ENCODE assay signal across 4 cellular contexts in genomic region chr1:4108741-4109625, GRCh38.
TF ChIP-seq lines count a peak whose summit lies in the region.

No MANE protein-coding gene starts in this region.

TF ChIP-seq in SK-N-SH, 30 proteins besides CTCF, POLR2A, EP300 and RAD21 (continues in another document):
- TF ChIP-seq POLR2AphosphoS5 (IDR thresholded peaks at IDR 0.05; ENCODE audit: low read depth, low read length) (no peak), REST (IDR thresholded peaks at IDR 0.05; ENCODE audit: low read depth, low read length) (no peak), FOXM1 (IDR thresholded peaks at IDR 0.05; ENCODE audit: low read depth) (no peak), FOXJ3 (CRISPR knock-in tag; IDR thresholded peaks at IDR 0.05) (no peak), GATA2 (CRISPR knock-in tag; IDR thresholded peaks at IDR 0.05) (no peak), IRF3 (IDR thresholded peaks at IDR 0.05; ENCODE audit: low read depth, low read length) (no peak), SMC3 (IDR thresholded peaks at IDR 0.05; ENCODE audit: low read depth, low read length) (no peak), MEF2A (IDR thresholded peaks at IDR 0.05; ENCODE audit: borderline replicate concordance, low read depth) (no peak), NFIC (IDR thresholded peaks at IDR 0.05; ENCODE audit: borderline replicate concordance) (no peak)

TF ChIP-seq in SK-N-SH treated with all-trans-retinoic acid at 6 μM for 48 hours, 23 proteins besides CTCF, POLR2A, EP300 and RAD21:
- no peak for TF ChIP-seq OSR1 (CRISPR knock-in tag; IDR thresholded peaks at IDR 0.05)
- TF ChIP-seq CSDC2 (CRISPR knock-in tag; IDR thresholded peaks at IDR 0.05): no peak
- TF ChIP-seq ZFP30 (CRISPR knock-in tag; IDR thresholded peaks at IDR 0.05): no peak
- no peak for TF ChIP-seq BACH2 (CRISPR knock-in tag; IDR thresholded peaks at IDR 0.05; ENCODE audit: borderline replicate concordance)
- TF ChIP-seq TCF4 (CRISPR knock-in tag; IDR thresholded peaks at IDR 0.05; ENCODE audit: borderline replicate concordance): no peak
- no peak for TF ChIP-seq CSRNP3 (CRISPR knock-in tag; IDR thresholded peaks at IDR 0.05)
- no peak for TF ChIP-seq ISL1 (CRISPR knock-in tag; IDR thresholded peaks at IDR 0.05)
- TF ChIP-seq ZNF70 (CRISPR knock-in tag; IDR thresholded peaks at IDR 0.05): no peak
- TF ChIP-seq SNAI2 (CRISPR knock-in tag; IDR thresholded peaks at IDR 0.05): no peak
- TF ChIP-seq CREB5 (CRISPR knock-in tag; IDR thresholded peaks at IDR 0.05; ENCODE audit: low read depth): no peak
- no peak for TF ChIP-seq ZNF565 (CRISPR knock-in tag; conservative IDR thresholded peaks at IDR 0.05; ENCODE audit: low read depth)
- no peak for TF ChIP-seq RARB (CRISPR knock-in tag; IDR thresholded peaks at IDR 0.05)
- no peak for TF ChIP-seq TOX (CRISPR knock-in tag; IDR thresholded peaks at IDR 0.05; ENCODE audit: borderline replicate concordance)
- no peak for TF ChIP-seq ZC3H10 (CRISPR knock-in tag; IDR thresholded peaks at IDR 0.05)
- no peak for TF ChIP-seq TSHZ2 (CRISPR knock-in tag; IDR thresholded peaks at IDR 0.05)

TF ChIP-seq in HCT116, 20 proteins besides CTCF, POLR2A, EP300 and RAD21:
- no peak for TF ChIP-seq REST (IDR thresholded peaks at IDR 0.05; ENCODE audit: low read depth)
- TF ChIP-seq FOSL1 (IDR thresholded peaks at IDR 0.05; ENCODE audit: low read depth): no peak
- TF ChIP-seq POLR2AphosphoS5 (IDR thresholded peaks at IDR 0.05; ENCODE audit: low read depth, low read length): no peak
- TF ChIP-seq ZNF274 (IDR thresholded peaks at IDR 0.05; ENCODE audit: low read depth, low read length): no peak
- no peak for TF ChIP-seq ZBTB33 (IDR thresholded peaks at IDR 0.05; ENCODE audit: extremely low read depth, insufficient replicate concordance, low read length)
- no peak for TF ChIP-seq MAX (IDR thresholded peaks at IDR 0.05)
- TF ChIP-seq SP1 (IDR thresholded peaks at IDR 0.05; ENCODE audit: low read depth): no peak
- TF ChIP-seq SIN3A (IDR thresholded peaks at IDR 0.05; ENCODE audit: low read depth): no peak
- no peak for TF ChIP-seq ATF3 (IDR thresholded peaks at IDR 0.05)
- TF ChIP-seq TCF7L2 (IDR thresholded peaks at IDR 0.05; ENCODE audit: borderline replicate concordance, extremely low read depth, insufficient read depth, insufficient read length): no peak
- TF ChIP-seq EZH2phosphoT487 (IDR thresholded peaks at IDR 0.05; ENCODE audit: borderline replicate concordance): no peak

TF ChIP-seq in GM23338, 12 proteins besides CTCF, POLR2A, EP300 and RAD21:
- TF ChIP-seq CREB1 (CRISPR knock-in tag; IDR thresholded peaks at IDR 0.05; ENCODE audit: low read depth): no peak
- no peak for TF ChIP-seq NANOG (IDR thresholded peaks at IDR 0.05; ENCODE audit: borderline replicate concordance)
- no peak for TF ChIP-seq EZH2phosphoT487 (IDR thresholded peaks at IDR 0.05; ENCODE audit: unreplicated experiment)
- TF ChIP-seq POLR2AphosphoS5 (IDR thresholded peaks at IDR 0.05; ENCODE audit: low read depth): no peak
- no peak for TF ChIP-seq ZNF331 (CRISPR knock-in tag; IDR thresholded peaks at IDR 0.05; ENCODE audit: low read depth)
- no peak for TF ChIP-seq ETS1 (IDR thresholded peaks at IDR 0.05)
- no peak for TF ChIP-seq EZH2 (IDR thresholded peaks at IDR 0.05; ENCODE audit: low read depth, unreplicated experiment)
- no peak for TF ChIP-seq STAT1 (IDR thresholded peaks at IDR 0.05; ENCODE audit: unreplicated experiment)
